22 cellular contexts compared by ENCODE assay signal in the genomic region with DNA sequence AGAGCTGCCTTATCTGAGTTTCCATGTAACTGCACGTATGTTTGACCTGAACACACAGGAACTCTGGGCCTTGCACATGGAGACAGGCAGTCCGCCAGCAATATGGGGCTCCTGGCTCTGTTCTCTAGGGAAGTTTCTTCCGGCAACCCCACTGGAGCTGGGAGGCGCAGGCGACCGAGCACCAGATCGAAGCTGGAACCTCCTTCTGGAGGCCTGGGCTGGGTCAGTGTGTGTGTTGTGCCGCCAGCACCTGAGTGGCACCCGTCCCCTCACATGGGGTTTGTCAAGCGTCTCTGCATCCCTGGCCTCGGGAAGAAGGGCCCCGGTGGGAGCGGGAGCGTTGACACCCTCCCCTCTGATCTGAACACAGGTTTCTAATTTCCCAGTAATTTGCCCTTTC.
"Had no signal": no experiment of that assay in that cellular context is flagged by ENCODE, and none has a peak within 500 bp of the region (broad histone marks: within the 10 kb centered on the region; RNA-seq: fewer than 3 reads in every experiment).

No MANE protein-coding gene starts in this region.

- H3K9me3 Mint-ChIP-seq: dendritic cell treated with granulocyte-macrophage colony-stimulating factor and Interleukin-4, amounts not matched to agents 40 ng/mL and 50 ng/mL, for 4 days; effector memory CD8-positive, alpha-beta T cell; endodermal cell had no signal

- H3K36me3 Mint-ChIP-seq: naive thymus-derived CD4-positive, alpha-beta T cell had no signal

- H3K27ac Mint-ChIP-seq: dendritic cell treated with granulocyte-macrophage colony-stimulating factor and Interleukin-4, amounts not matched to agents 40 ng/mL and 50 ng/mL, for 4 days; effector memory CD8-positive, alpha-beta T cell; endodermal cell; naive thymus-derived CD4-positive, alpha-beta T cell had no signal

- H3K27me3 ChIP-seq: colonic mucosa, gastrocnemius medialis had no signal

- ATAC-seq: effector memory CD8-positive, alpha-beta T cell; esophagus mucosa; gastrocnemius medialis; heart right ventricle; left cardiac atrium; left lung; left ventricle myocardium superior; lower lobe of right lung; naive thymus-derived CD4-positive, alpha-beta T cell had no signal

- H3K4me3 ChIP-seq: colonic mucosa, esophagus squamous epithelium, gastrocnemius medialis, heart right ventricle, left lung, lower lobe of right lung had no signal

- DNase-seq: colonic mucosa; cortex of kidney; effector CD8-positive, alpha-beta T cell; effector memory CD8-positive, alpha-beta T cell; endodermal cell; erythroblast; esophagus squamous epithelium; foreskin melanocyte; gastrocnemius medialis; glutamatergic neuron; head of caudate nucleus; heart right ventricle; hippocampal formation; left cardiac atrium; left lung; left ventricle myocardium superior; lower lobe of right lung; mesenchymal stem cell; midbrain; naive thymus-derived CD4-positive, alpha-beta T cell had no signal

- H3K36me3 ChIP-seq: colonic mucosa, esophagus squamous epithelium, gastrocnemius medialis, heart right ventricle, left lung, lower lobe of right lung had no signal
